Comparison of ENCODE assay signal across 8 cellular contexts in the genomic region with DNA sequence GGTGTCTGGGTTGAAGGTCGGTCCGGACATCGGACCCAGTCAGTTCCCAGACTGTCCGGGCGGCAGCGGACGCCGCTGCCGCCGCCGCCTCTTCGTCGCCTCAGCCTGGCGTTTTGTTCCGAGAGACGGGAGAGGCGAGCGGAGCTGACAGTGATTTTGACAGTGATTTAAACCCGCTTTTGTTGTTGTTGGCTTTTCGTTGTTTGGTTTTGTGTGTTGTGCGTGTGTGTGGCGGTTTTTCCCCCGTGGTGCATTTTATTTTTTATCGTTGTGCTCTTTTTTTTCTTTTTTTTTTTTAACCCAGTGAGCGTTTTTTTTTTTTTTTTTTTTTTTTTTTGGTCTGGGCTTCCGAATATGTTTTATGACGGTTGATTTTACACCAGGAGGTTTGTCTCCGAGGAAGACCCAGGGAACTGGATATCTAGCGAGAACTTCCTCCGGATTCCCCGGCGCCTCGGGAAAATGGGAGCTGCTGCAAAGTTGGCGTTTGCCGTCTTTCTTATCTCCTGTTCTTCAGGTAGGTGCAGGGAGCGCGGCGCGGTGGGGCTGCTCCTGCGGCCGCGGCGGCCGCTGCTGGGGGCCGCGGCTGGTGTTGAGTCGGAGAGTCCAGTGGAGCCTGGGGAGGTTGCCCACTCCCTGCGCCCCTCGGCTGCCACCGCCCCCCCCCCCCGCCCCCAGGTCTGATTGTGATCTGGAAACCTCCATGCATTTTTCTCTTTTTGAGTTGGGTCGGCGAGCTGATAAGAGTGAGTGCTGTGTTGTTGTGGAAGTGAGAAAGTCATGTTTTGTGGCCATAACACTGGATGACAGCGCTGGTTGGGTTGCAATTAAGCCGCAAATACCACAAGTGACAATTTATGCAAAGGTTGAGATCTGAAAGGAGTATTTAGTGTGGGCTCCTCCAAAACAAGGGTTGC. TPM values are rescaled to one million over a fixed set of nuclear protein-coding genes. Genes with fewer than 3 reads are reported as not detected.
DNase-seq lines count a peak whose midpoint lies in the region; ATAC-seq and TF ChIP-seq lines count a peak whose summit lies in the region.

A gene (plus strand): TSS at position 339 of the 917 bp plus-strand sequence. CDS start 124 bp downstream, at position 463.

- peaks cover 21% of the 10 kb centered on the region for H3K4me1 ChIP-seq in upper lobe of right lung

- peak within 1 kb of the TSS; percentile 96 for H3K27ac Mint-ChIP-seq in activated naive CD4-positive, alpha-beta T cell treated with anti-CD3 and anti-CD28 coated beads, Interleukin-2, amount 50 U/mL, for 24 hours
- H3K27ac Mint-ChIP-seq in osteocyte (ENCODE audit: unreplicated experiment) = peak within 1 kb of the TSS; percentile 98

- peaks cover 2% of the 10 kb centered on the region for H3K27me3 Mint-ChIP-seq in activated naive CD4-positive, alpha-beta T cell treated with anti-CD3 and anti-CD28 coated beads, Interleukin-2, amount 50 U/mL, for 24 hours
- H3K27me3 Mint-ChIP-seq in osteocyte (ENCODE audit: unreplicated experiment) = no peaks in the 10 kb centered on the region

- H3K9me3 ChIP-seq in upper lobe of right lung = no peaks in the 10 kb centered on the region

- peak within 1 kb of the TSS; percentile 91 for H3K4me3 Mint-ChIP-seq in activated naive CD4-positive, alpha-beta T cell treated with anti-CD3 and anti-CD28 coated beads, Interleukin-2, amount 50 U/mL, for 24 hours
- H3K4me3 Mint-ChIP-seq in osteocyte (ENCODE audit: unreplicated experiment) = peak within 1 kb of the TSS; percentile 96

- intact Hi-C loops in Right ventricle myocardium superior (cut with DNase I) = no loop called here
- intact Hi-C loops in upper lobe of right lung (cut with DNase I) = no loop called here

- H3K27me3 ChIP-seq in upper lobe of right lung = no peaks in the 10 kb centered on the region

- TF ChIP-seq CTCF in osteocyte (IDR thresholded peaks at IDR 0.05) = no peak
- TF ChIP-seq CTCF in upper lobe of right lung (IDR thresholded peaks at IDR 0.05) = no peak

- H3K9me3 Mint-ChIP-seq in activated naive CD4-positive, alpha-beta T cell treated with anti-CD3 and anti-CD28 coated beads, Interleukin-2, amount 50 U/mL, for 24 hours = no peaks in the 10 kb centered on the region
- H3K9me3 Mint-ChIP-seq in osteocyte (ENCODE audit: unreplicated experiment) = no peaks in the 10 kb centered on the region

- peak within 1 kb of the TSS; percentile 97 for H3K27ac ChIP-seq in upper lobe of right lung

- peak within 1 kb of the TSS; percentile 80 for H3K4me3 ChIP-seq in upper lobe of right lung

- DNase-seq in COLO829 (ENCODE audit: low spot score) = peak; percentile 45
- DNase-seq in RPMI7951 (ENCODE audit: low read depth) = peak; percentile 21
- peak; percentile 50 for DNase-seq in Right ventricle myocardium superior
- DNase-seq in osteocyte (ENCODE audit: extremely low spot score, unreplicated experiment) = no peak
- DNase-seq in upper lobe of right lung = peak; percentile 72

- no peaks in the 10 kb centered on the region for H3K36me3 Mint-ChIP-seq in activated naive CD4-positive, alpha-beta T cell treated with anti-CD3 and anti-CD28 coated beads, Interleukin-2, amount 50 U/mL, for 24 hours
- H3K36me3 Mint-ChIP-seq in osteocyte (ENCODE audit: unreplicated experiment) = no peaks in the 10 kb centered on the region

- ATAC-seq in GM19455 (IDR thresholded peaks at IDR 0.05; ENCODE audit: unreplicated experiment) = peak; percentile 45
- peak; percentile 37 for ATAC-seq in HG03521 (IDR thresholded peaks at IDR 0.05; ENCODE audit: unreplicated experiment)
- peak; percentile 28 for ATAC-seq in Right ventricle myocardium superior (ENCODE audit: poor library complexity)
- ATAC-seq in upper lobe of right lung = peak; percentile 43

- peaks cover 48% of the 10 kb centered on the region for H3K4me1 Mint-ChIP-seq in activated naive CD4-positive, alpha-beta T cell treated with anti-CD3 and anti-CD28 coated beads, Interleukin-2, amount 50 U/mL, for 24 hours
- peaks cover 38% of the 10 kb centered on the region for H3K4me1 Mint-ChIP-seq in osteocyte (ENCODE audit: unreplicated experiment)

- no peaks in the 10 kb centered on the region for H3K36me3 ChIP-seq in upper lobe of right lung

RNA-seq across cellular contexts. Expression of the gene that starts here (rescaled TPM):
- 6.8 and 7.6 TPM in 2 replicates for total RNA-seq in RPMI7951 (2014; rRNA removed; shearing (Covaris generic))
- total RNA-seq in Right ventricle myocardium superior = 10.2 TPM
- 12.5 and 12.9 TPM in 2 replicates for total RNA-seq in osteocyte
- total RNA-seq in upper lobe of right lung = 19.0 TPM
